In the genomic region with DNA sequence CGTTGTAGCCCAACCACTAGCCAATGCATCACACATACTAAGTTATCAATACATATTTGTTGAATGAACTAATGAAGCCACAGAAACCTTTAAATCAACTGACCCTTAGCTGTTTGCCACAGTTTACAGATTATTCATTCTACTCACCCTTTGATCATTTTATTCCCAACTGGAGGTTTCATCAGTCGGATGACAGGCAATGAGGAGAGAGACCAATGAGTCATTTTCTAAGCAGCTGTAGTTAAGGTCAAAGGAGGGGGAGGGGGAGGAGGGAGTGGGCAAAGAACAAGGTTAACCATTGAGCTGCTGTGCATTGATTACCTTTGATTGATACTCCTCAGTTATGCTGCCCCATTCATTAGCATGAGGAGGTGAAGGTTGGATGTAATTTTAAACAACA, we compare ENCODE assay signal across 17 cellular contexts.
A peak's percentile ranks its signal among the peaks of the same experiment; 100 is the strongest.
DNase-seq lines count a peak whose midpoint lies in the region; ATAC-seq and TF ChIP-seq lines count a peak whose summit lies in the region.
"Had no signal": no experiment of that assay in that cellular context is flagged by ENCODE, and none has a peak within 500 bp of the region (broad histone marks: within the 10 kb centered on the region; RNA-seq: fewer than 3 reads in every experiment).

No MANE protein-coding gene starts in this region.

- H3K27me3 Mint-ChIP-seq in MCF 10A (ENCODE audit: insufficient read depth, unreplicated experiment) = no peaks in the 10 kb centered on the region
- H3K27me3 Mint-ChIP-seq in CD4-positive, alpha-beta memory T cell = peaks cover 0 to 3% of the 10 kb centered on the region in 2 donors
- H3K27me3 Mint-ChIP-seq: activated CD4-positive, alpha-beta T cell treated with anti-CD3 and anti-CD28 coated beads for 36 hours; activated naive CD8-positive, alpha-beta T cell treated with anti-CD3 and anti-CD28 coated beads for 36 hours had no signal

- ATAC-seq in HG03139 (IDR thresholded peaks at IDR 0.05; ENCODE audit: unreplicated experiment) = no peak
- ATAC-seq: activated CD4-positive, alpha-beta T cell treated with anti-CD3 and anti-CD28 coated beads for 36 hours had no signal

- peaks cover 21% of the 10 kb centered on the region for H3K4me1 Mint-ChIP-seq in MCF 10A (ENCODE audit: insufficient read depth, unreplicated experiment)
- no peaks in the 10 kb centered on the region for H3K4me1 Mint-ChIP-seq in CD4-positive, alpha-beta memory T cell

- no peak overlapping the region for H3K27ac ChIP-seq in breast epithelium
- H3K27ac ChIP-seq in CD4-positive, alpha-beta memory T cell (ENCODE audit: low read depth, low read length) = no peak overlapping the region
- H3K27ac ChIP-seq: ovary had no signal

- H3K4me1 ChIP-seq in breast epithelium = no peaks in the 10 kb centered on the region
- H3K4me1 ChIP-seq in BE2C = no peaks in the 10 kb centered on the region
- no peaks in the 10 kb centered on the region for H3K4me1 ChIP-seq in CD4-positive, alpha-beta memory T cell (ENCODE audit: insufficient read depth, low read length)

- no TSS peak for BruUV-seq in MCF 10A (replicated peaks; lab: Mats Ljungman, UMichigan)

- POLR2A ChIA-PET in MCF 10A (lab: Yijun Ruan, JAX) = interaction anchor here (0.6 kb wide), 1 partner anchor 105 kb away, joined by 3 read pairs; no protein-coding TSS in a partner anchor
- POLR2A ChIA-PET in CD4-positive, alpha-beta memory T cell (lab: Charles Lee; ENCODE audit: partially characterized antibody) = no interaction called here

- DNase-seq in MCF 10A (ENCODE audit: unreplicated experiment) = peak; percentile 69
- DNase-seq in breast epithelium (ENCODE audit: low spot score in 2 of 2) = no peak
- DNase-seq in astrocyte of the cerebellum (ENCODE audit: low read depth) = peak; percentile 67
- peak; percentile 13 for DNase-seq in iris pigment epithelial cell (ENCODE audit: low read depth)
- DNase-seq in BE2C = no peak
- DNase-seq in CD4-positive, alpha-beta memory T cell = no peak
- no peak for DNase-seq in HPDE6-E6E7 (ENCODE audit: extremely low spot score)
- DNase-seq: activated CD4-positive, alpha-beta T cell treated with anti-CD3 and anti-CD28 coated beads for 36 hours; activated naive CD8-positive, alpha-beta T cell treated with anti-CD3 and anti-CD28 coated beads for 36 hours; activated T-cell treated with anti-CD3 and anti-CD28 coated beads for 4 hours; cortex of kidney; midbrain; ovary; stimulated activated CD4-positive, alpha-beta T cell treated with anti-CD3 and anti-CD28 coated beads, Interleukin-12 subunit alpha, Interleukin-12 subunit beta, amount 100 ng/mL, for 4 hours; substantia nigra had no signal

- H3K27ac Mint-ChIP-seq in MCF 10A (ENCODE audit: low read depth, unreplicated experiment) = no peak overlapping the region
- no peak overlapping the region for H3K27ac Mint-ChIP-seq in CD4-positive, alpha-beta memory T cell
- H3K27ac Mint-ChIP-seq: activated CD4-positive, alpha-beta T cell treated with anti-CD3 and anti-CD28 coated beads for 36 hours; activated naive CD8-positive, alpha-beta T cell treated with anti-CD3 and anti-CD28 coated beads for 36 hours; T-helper 1 cell treated with Interleukin-12 subunit alpha and Interleukin-12 subunit beta and Interleukin-4 antibody, amounts not matched to agents 30 μg/mL and 1 μg/mL, for 36 hours had no signal

- TF ChIP-seq CTCF in MCF 10A (IDR thresholded peaks at IDR 0.05; ENCODE audit: unreplicated experiment) (no peak), breast epithelium (IDR thresholded peaks at IDR 0.05) (no peak), astrocyte of the cerebellum (IDR thresholded peaks at IDR 0.05; ENCODE audit: low read depth, low read length, missing control alignments) (no peak), BE2C (IDR thresholded peaks at IDR 0.05; ENCODE audit: low read depth, low read length) (no peak)

- H3K27me3 ChIP-seq in breast epithelium = no peaks in the 10 kb centered on the region
- no peaks in the 10 kb centered on the region for H3K27me3 ChIP-seq in BE2C
- H3K27me3 ChIP-seq in CD4-positive, alpha-beta memory T cell (ENCODE audit: insufficient read depth, low read length) = no peaks in the 10 kb centered on the region
- H3K27me3 ChIP-seq: ovary had no signal

- H3K4me3 Mint-ChIP-seq in MCF 10A (ENCODE audit: unreplicated experiment) = no peak overlapping the region
- no peak overlapping the region for H3K4me3 Mint-ChIP-seq in CD4-positive, alpha-beta memory T cell
- H3K4me3 Mint-ChIP-seq: activated CD4-positive, alpha-beta T cell treated with anti-CD3 and anti-CD28 coated beads for 36 hours; activated naive CD8-positive, alpha-beta T cell treated with anti-CD3 and anti-CD28 coated beads for 36 hours; T-helper 1 cell treated with Interleukin-12 subunit alpha and Interleukin-12 subunit beta and Interleukin-4 antibody, amounts not matched to agents 30 μg/mL and 1 μg/mL, for 36 hours had no signal

- peaks cover 7% of the 10 kb centered on the region for H3K9me3 Mint-ChIP-seq in MCF 10A (ENCODE audit: unreplicated experiment)
- peaks cover 0 to 4% (median 0%) of the 10 kb centered on the region in 8 donors for H3K9me3 Mint-ChIP-seq in CD4-positive, alpha-beta memory T cell
- H3K9me3 Mint-ChIP-seq: activated naive CD8-positive, alpha-beta T cell treated with anti-CD3 and anti-CD28 coated beads for 36 hours had no signal

- intact Hi-C loops in MCF 10A (cut with micrococcal nuclease) = no loop called here
- intact Hi-C loops in breast epithelium (cut with DNase I; ENCODE audit: low total_unique reads) = no loop called here
- intact Hi-C loops in CD4-positive, alpha-beta memory T cell (cut with micrococcal nuclease) = no loop called here

- H3K4me3 ChIP-seq in breast epithelium = no peak overlapping the region
- no peak overlapping the region for H3K4me3 ChIP-seq in astrocyte of the cerebellum (ENCODE audit: low read depth, low read length)
- H3K4me3 ChIP-seq in BE2C (ENCODE audit: low read depth, low read length) = no peak overlapping the region
- H3K4me3 ChIP-seq in CD4-positive, alpha-beta memory T cell (ENCODE audit: low read length in 2 of 2) = no peak overlapping the region
- H3K4me3 ChIP-seq: ovary had no signal

- in situ Hi-C loops in astrocyte of the cerebellum (cut with HindIII; ENCODE audit: low sequenced_read_pairs) = no loop called here

- H3K9me3 ChIP-seq in breast epithelium (no peaks in the 10 kb centered on the region), BE2C (no peaks in the 10 kb centered on the region)
- no peaks in the 10 kb centered on the region for H3K9me3 ChIP-seq in CD4-positive, alpha-beta memory T cell (ENCODE audit: control insufficient read depth in 1 of 2, low read length in 2 of 2)
- H3K9me3 ChIP-seq: ovary had no signal

- H3K36me3 Mint-ChIP-seq in MCF 10A (ENCODE audit: insufficient read depth, unreplicated experiment) = no peaks in the 10 kb centered on the region
- no peaks in the 10 kb centered on the region for H3K36me3 Mint-ChIP-seq in CD4-positive, alpha-beta memory T cell
- H3K36me3 Mint-ChIP-seq: activated naive CD8-positive, alpha-beta T cell treated with anti-CD3 and anti-CD28 coated beads for 36 hours had no signal

- CTCF ChIA-PET in MCF 10A (lab: Yijun Ruan, JAX) = interaction anchor here (0.6 kb wide), 1 partner anchor 755 kb away, joined by 3 read pairs; no protein-coding TSS in a partner anchor
- CTCF ChIA-PET in CD4-positive, alpha-beta memory T cell (lab: Charles Lee; ENCODE audit: partially characterized antibody) = no interaction called here

- H3K36me3 ChIP-seq in breast epithelium (no peaks in the 10 kb centered on the region), BE2C (no peaks in the 10 kb centered on the region)
- no peaks in the 10 kb centered on the region for H3K36me3 ChIP-seq in CD4-positive, alpha-beta memory T cell (ENCODE audit: insufficient read depth, low read length)
- H3K36me3 ChIP-seq: ovary had no signal

- no peak for TF ChIP-seq POLR2A in breast epithelium (IDR thresholded peaks at IDR 0.05)

Comparison
In these comparisons a context has a peak if more than half of its experiments do, and no peak if none do; other contexts are left out.
1. DNase-seq: peak in MCF 10A (single experiment), astrocyte of the cerebellum (single experiment) and iris pigment epithelial cell (single experiment); none in breast epithelium (0 of 2), BE2C (single experiment), CD4-positive, alpha-beta memory T cell (0 of 5) and HPDE6-E6E7 (single experiment).